In genomic region chr9:114348906-114349482, GRCh38 we compare ENCODE assay signal across 8 cellular contexts. TPM values are rescaled to one million over a fixed set of nuclear protein-coding genes. Genes with fewer than 3 reads are reported as not detected.
A peak's percentile ranks its signal among the peaks of the same experiment; 100 is the strongest.
DNase-seq lines count a peak whose midpoint lies in the region; ATAC-seq, FAIRE-seq and TF ChIP-seq lines count a peak whose summit lies in the region.

No MANE protein-coding gene starts in this region.

- peaks cover 38% of the 10 kb centered on the region for H3K4me1 Mint-ChIP-seq in memory B cell

- H3K9me2 ChIP-seq in HCT116 (ENCODE audit: insufficient read depth), result no peaks in the 10 kb centered on the region

- no peaks in the 10 kb centered on the region for H3K9me3 ChIP-seq in HCT116 (ENCODE audit: control insufficient read depth in 1 of 2, insufficient read depth in 1 of 2, low read depth in 1 of 2, low read length in 2 of 2)
- no peaks in the 10 kb centered on the region for H3K9me3 ChIP-seq in colonic mucosa

- ATAC-seq in HCT116 (peak; percentile 89), memory B cell (ENCODE audit: low read depth) (peak; percentile 95)
- ATAC-seq in activated CD4-positive, CD25-positive, alpha-beta regulatory T cell treated with anti-CD3 and anti-CD28 coated beads, Interleukin-2, amount 50 U/mL, for 24 hours, result peak; percentile 88 to 94

- H3K9ac ChIP-seq in HCT116 (ENCODE audit: low read length) (no peak overlapping the region), colonic mucosa (ENCODE audit: low read depth in 2 of 2, low read length in 2 of 2) (no peak overlapping the region)

- BruUV-seq in HCT116 (replicated peaks; lab: Mats Ljungman, UMichigan), result no TSS peak

- peak; percentile 36; the same call in 1 of the 2 replicates for TF ChIP-seq POLR2A in GM12892 (IDR thresholded peaks at IDR 0.05; ENCODE audit: low read depth, low read length)
- TF ChIP-seq POLR2A in HCT116 (IDR thresholded peaks at IDR 0.05; ENCODE audit: borderline replicate concordance, extremely low read depth, insufficient read depth, insufficient read length), result no peak

- H3K27ac ChIP-seq in HCT116 (ENCODE audit: low read depth, low read length), result 0 out of 2 replicates have a peak overlapping the region, but pooled peaks have one; percentile 15
- H3K27ac ChIP-seq in colonic mucosa, result no peak overlapping the region

- no peaks in the 10 kb centered on the region for H3K9me3 Mint-ChIP-seq in memory B cell

- peak overlapping the region; percentile 68 for H3K27ac Mint-ChIP-seq in memory B cell

- no peaks in the 10 kb centered on the region for H4K20me1 ChIP-seq in HCT116 (ENCODE audit: insufficient read depth)

- H3K4me3 ChIP-seq in HCT116 (replicated peaks in 1 of 2; ENCODE audit: low read depth in 1 of 2, low read length in 2 of 2) (no peak overlapping the region), colonic mucosa (no peak overlapping the region)

- no peak for TF ChIP-seq CTCF in HCT116 (IDR thresholded peaks at IDR 0.05 in 2 of 3, conservative IDR thresholded peaks at IDR 0.05 in 1 of 3; ENCODE audit: borderline replicate concordance in 1 of 3, insufficient read depth in 1 of 3, low read depth in 2 of 3, low read length in 2 of 3)
- TF ChIP-seq CTCF in colonic mucosa (IDR thresholded peaks at IDR 0.05), result no peak

- H2AFZ ChIP-seq in HCT116 (ENCODE audit: low read depth, low read length, poor library complexity, severe bottlenecking), result no peak overlapping the region

- POLR2A ChIA-PET in HCT116 (lab: Charles Lee), result no interaction called here

- H3K27me3 Mint-ChIP-seq in memory B cell, result no peaks in the 10 kb centered on the region

- no peaks in the 10 kb centered on the region for H3K79me2 ChIP-seq in HCT116 (ENCODE audit: insufficient read depth, low read length)

- no peak for TF ChIP-seq RAD21 in HCT116 (IDR thresholded peaks at IDR 0.05; ENCODE audit: low read depth)

- H3K36me3 ChIP-seq in HCT116 (ENCODE audit: control insufficient read depth in 1 of 2, insufficient read depth in 2 of 2, low read length in 2 of 2), result peaks cover 0 to 3% of the 10 kb centered on the region in 2 experiments; a peak in 1 of 4 replicates
- peaks cover 24% of the 10 kb centered on the region for H3K36me3 ChIP-seq in colonic mucosa

- H3K4me3 Mint-ChIP-seq in memory B cell, result peak overlapping the region; percentile 48

- H3K27me3 ChIP-seq in HCT116 (ENCODE audit: insufficient read depth, low read length), result no peaks in the 10 kb centered on the region
- H3K27me3 ChIP-seq in colonic mucosa, result no peaks in the 10 kb centered on the region

- intact Hi-C loops in HCT116 (cut with micrococcal nuclease) (no loop called here), colonic mucosa (cut with DNase I) (no loop called here)

- peak overlapping the region; percentile 63 for H3K4me2 ChIP-seq in HCT116 (ENCODE audit: low read length)

- RAD21 ChIA-PET in HCT116 (lab: Charles Lee; ENCODE audit: low non-redundant PET in 1 of 2, low total read pairs in 2 of 2, uncharacterized antibody in 2 of 2, unreplicated experiment in 2 of 2), result no interaction called here

- DNase-seq in GM12892 (ENCODE audit: insufficient read length) (peak; percentile 68), HCT116 (ENCODE audit: low read depth, low spot score) (peak; percentile 36), M059J (ENCODE audit: low read depth) (peak; percentile 99), colonic mucosa (peak; percentile 59), memory B cell (ENCODE audit: low spot score in 2 of 2) (peak; percentile 61 to 80), globus pallidus (ENCODE audit: low spot score) (no peak)
- DNase-seq in stimulated activated CD8-positive, alpha-beta memory T cell treated with anti-CD3 and anti-CD28 coated beads, Interleukin-4, amount 100 ng/mL, for 4 hours (ENCODE audit: low read depth in 2 of 2, low spot score in 1 of 2), result peak; percentile 54 to 72

- H3K4me1 ChIP-seq in HCT116 (ENCODE audit: control insufficient read depth in 1 of 2, insufficient read depth in 2 of 2, low read length in 2 of 2) (peaks cover 11 to 15% of the 10 kb centered on the region in 2 experiments; a peak in 3 of 4 replicates), colonic mucosa (no peaks in the 10 kb centered on the region)

- H3K36me3 Mint-ChIP-seq in memory B cell, result peaks cover 44% of the 10 kb centered on the region

- FAIRE-seq in GM12892 (lab: Jason Lieb, UNC), result peak; percentile 90

- CTCF ChIA-PET in HCT116 (lab: Charles Lee), result no interaction called here

TF ChIP-seq in HCT116, 20 proteins besides CTCF, POLR2A, EP300 and RAD21 (continues in another document):
- TF ChIP-seq SP1 (IDR thresholded peaks at IDR 0.05; ENCODE audit: low read depth), result peak; percentile 7; the same call in 1 of the 2 replicates
- TF ChIP-seq ZFX (IDR thresholded peaks at IDR 0.05), result no peak
- TF ChIP-seq FOSL1 (IDR thresholded peaks at IDR 0.05; ENCODE audit: low read depth), result peak; percentile 42; the same call in 1 of the 2 replicates
- peak; percentile 51 for TF ChIP-seq JUND (IDR thresholded peaks at IDR 0.05)
- no peak for TF ChIP-seq TCF7L2 (IDR thresholded peaks at IDR 0.05; ENCODE audit: borderline replicate concordance, extremely low read depth, insufficient read depth, insufficient read length)
- TF ChIP-seq POLR2AphosphoS5 (IDR thresholded peaks at IDR 0.05; ENCODE audit: low read depth, low read length), result 0 out of 2 replicates have a peak, but pooled peaks have one; percentile 26
- no peak for TF ChIP-seq REST (IDR thresholded peaks at IDR 0.05; ENCODE audit: low read depth)
- peak; percentile 79 for TF ChIP-seq EGR1 (IDR thresholded peaks at IDR 0.05; ENCODE audit: low read depth)
- no peak for TF ChIP-seq ATF3 (IDR thresholded peaks at IDR 0.05)
- 0 out of 2 replicates have a peak, but pooled peaks have one; percentile 44 for TF ChIP-seq CEBPB (IDR thresholded peaks at IDR 0.05; ENCODE audit: low read depth)
- no peak for TF ChIP-seq ELF1 (IDR thresholded peaks at IDR 0.05; ENCODE audit: borderline replicate concordance, low read depth)
- TF ChIP-seq CBX3 (IDR thresholded peaks at IDR 0.05; ENCODE audit: low read depth), result no peak
- no peak for TF ChIP-seq MAX (IDR thresholded peaks at IDR 0.05)
- no peak for TF ChIP-seq ZBTB33 (IDR thresholded peaks at IDR 0.05; ENCODE audit: extremely low read depth, insufficient replicate concordance, low read length)

RNA-seq across cellular contexts. Expression of gene ORM2, which starts 19.3 kb away (rescaled TPM):
- polyA plus RNA-seq in GM12892 (2012; ENCODE audit: missing spikeins), result not detected
- 0.59 TPM for total RNA-seq in HCT116 (2021; ENCODE audit: unreplicated experiment)
- polyA plus RNA-seq in HCT116 (2012), result 0.19 and 0.34 TPM in 2 replicates
- not detected in 2 replicates for total RNA-seq in M059J (2014; rRNA removed; shearing (Covaris generic))
- total RNA-seq in colonic mucosa, result 1 to 10 TPM in 1 of 2 donors, not detected in 1; 2.4 TPM

RNA-seq across cellular contexts. Expression of gene ORM1, which starts 26.1 kb away (rescaled TPM):
- polyA plus RNA-seq in GM12892 (2012; ENCODE audit: missing spikeins), result not detected
- total RNA-seq in HCT116 (2021; ENCODE audit: unreplicated experiment) (5.6 TPM), colonic mucosa (10 to 100 TPM in 1 of 2 donors, not detected in 1; 10.3 TPM)
- polyA plus RNA-seq in HCT116 (2012), result 0.46 and 0.51 TPM in 2 replicates
- total RNA-seq in M059J (2014; rRNA removed; shearing (Covaris generic)), result 0.57 TPM in 1 of 2 replicates, not detected in the other

RNA-seq across cellular contexts. Expression of gene AKNA, which starts 38.8 kb away (rescaled TPM):
- polyA plus RNA-seq in GM12892 (2012; ENCODE audit: missing spikeins), result 28.3 TPM
- total RNA-seq in HCT116 (2021; ENCODE audit: unreplicated experiment) (20.6 TPM), colonic mucosa (10 to 100 TPM; 26.9 to 44.9 TPM)
- polyA plus RNA-seq in HCT116 (2012), result 21.2 and 24.3 TPM in 2 replicates
- 1.6 and 3.2 TPM in 2 replicates for total RNA-seq in M059J (2014; rRNA removed; shearing (Covaris generic))
